8 cellular contexts compared by ENCODE assay signal in genomic region chr7:1175967-1176851, GRCh38. TPM values are rescaled to one million over a fixed set of nuclear protein-coding genes. Genes with fewer than 3 reads are reported as not detected.
A peak's percentile ranks its signal among the peaks of the same experiment; 100 is the strongest.
DNase-seq lines count a peak whose midpoint lies in the region; TF ChIP-seq lines count a peak whose summit lies in the region.

No MANE protein-coding gene starts in this region.

- peak overlapping the region; percentile 32 for H3K4me2 ChIP-seq in neuronal stem cell (ENCODE audit: insufficient read depth, low read length, poor library complexity, severe bottlenecking)

- peak overlapping the region; percentile 36 for H3K18ac ChIP-seq in neuronal stem cell (ENCODE audit: low read length)

- no peak overlapping the region for H2BK120ac ChIP-seq in neuronal stem cell (ENCODE audit: low read depth, low read length)

- H3K27me3 Mint-ChIP-seq in activated T-helper 1 cell treated with anti-CD3 and anti-CD28 coated beads, Interleukin-12 subunit alpha, Interleukin-12 subunit beta, Interleukin-2, Interleukin-4 antibody, amounts not matched to agents 30 ng/mL and 10 ng/mL and 1 ng/mL, durations not matched to agents 14 hours and 24 hours and 36 hours (ENCODE audit: insufficient read depth): peaks cover 11% of the 10 kb centered on the region

- no peaks in the 10 kb centered on the region for H3K9me3 Mint-ChIP-seq in activated T-helper 1 cell treated with anti-CD3 and anti-CD28 coated beads, Interleukin-12 subunit alpha, Interleukin-12 subunit beta, Interleukin-2, Interleukin-4 antibody, amounts not matched to agents 30 ng/mL and 10 ng/mL and 1 ng/mL, durations not matched to agents 14 hours and 24 hours and 36 hours

- H3K27ac ChIP-seq in neuronal stem cell (replicated peaks; ENCODE audit: low read length) (no peak overlapping the region), subcutaneous abdominal adipose tissue (ENCODE audit: low read depth, low read length) (no peak overlapping the region)

- peak overlapping the region; percentile 9 for H3K27ac Mint-ChIP-seq in activated T-helper 1 cell treated with anti-CD3 and anti-CD28 coated beads, Interleukin-12 subunit alpha, Interleukin-12 subunit beta, Interleukin-2, Interleukin-4 antibody, amounts not matched to agents 30 ng/mL and 10 ng/mL and 1 ng/mL, durations not matched to agents 14 hours and 24 hours and 36 hours

- intact Hi-C loops in activated T-helper 1 cell treated with anti-CD3 and anti-CD28 coated beads, Interleukin-12 subunit alpha, Interleukin-12 subunit beta, Interleukin-2, Interleukin-4 antibody, amounts not matched to agents 30 ng/mL and 10 ng/mL and 1 ng/mL, durations not matched to agents 14 hours and 24 hours and 36 hours (cut with micrococcal nuclease): loop anchor here (1.0 to 2.0 kb wide), 2 partner anchors 89 to 183 kb away; no protein-coding TSS in a partner anchor

- peak overlapping the region; percentile 59 for H3K23ac ChIP-seq in neuronal stem cell (ENCODE audit: low read depth, low read length, poor library complexity)

- no peaks in the 10 kb centered on the region for H3K36me3 Mint-ChIP-seq in activated T-helper 1 cell treated with anti-CD3 and anti-CD28 coated beads, Interleukin-12 subunit alpha, Interleukin-12 subunit beta, Interleukin-2, Interleukin-4 antibody, amounts not matched to agents 30 ng/mL and 10 ng/mL and 1 ng/mL, durations not matched to agents 14 hours and 24 hours and 36 hours (ENCODE audit: low read depth)

- no peak overlapping the region for H4K91ac ChIP-seq in neuronal stem cell (ENCODE audit: low read depth, low read length, poor library complexity)

- H3K4me1 ChIP-seq in neuronal stem cell (ENCODE audit: control insufficient read depth in 2 of 2, insufficient read depth in 1 of 2, low read depth in 1 of 2, low read length in 2 of 2) (peaks cover 0 to 2% of the 10 kb centered on the region in 2 donors), subcutaneous abdominal adipose tissue (ENCODE audit: control insufficient read depth in 5 of 5, insufficient read depth in 5 of 5, low read length in 5 of 5) (peaks cover 0 to 17% (median 13%) of the 10 kb centered on the region in 5 donors)

- H3K9me3 ChIP-seq in neuronal stem cell (replicated peaks in 1 of 2; ENCODE audit: control insufficient read depth in 2 of 2, insufficient read depth in 1 of 2, low read depth in 1 of 2, low read length in 2 of 2): peaks cover 0 to 8% of the 10 kb centered on the region in 2 donors
- peaks cover 0 to 5% (median 0%) of the 10 kb centered on the region in 5 donors for H3K9me3 ChIP-seq in subcutaneous abdominal adipose tissue (ENCODE audit: control insufficient read depth in 5 of 5, low read length in 5 of 5)

- TF ChIP-seq RAD21 in Ishikawa (IDR thresholded peaks at IDR 0.05; ENCODE audit: low read depth): peak; percentile 71

- no peak overlapping the region for H2BK12ac ChIP-seq in neuronal stem cell (ENCODE audit: low read length)

- peak overlapping the region; percentile 19 for H3K4me3 Mint-ChIP-seq in activated T-helper 1 cell treated with anti-CD3 and anti-CD28 coated beads, Interleukin-12 subunit alpha, Interleukin-12 subunit beta, Interleukin-2, Interleukin-4 antibody, amounts not matched to agents 30 ng/mL and 10 ng/mL and 1 ng/mL, durations not matched to agents 14 hours and 24 hours and 36 hours

- H3K9ac ChIP-seq in neuronal stem cell (ENCODE audit: low read depth, low read length, poor library complexity): peak overlapping the region; percentile 73
- H3K9ac ChIP-seq in subcutaneous abdominal adipose tissue (ENCODE audit: low read length in 5 of 5): peak overlapping the region in 3 of 5 donors; percentile 35 to 70 (median 57)

- H3K4ac ChIP-seq in neuronal stem cell (ENCODE audit: low read length): no peak overlapping the region

- no peak overlapping the region for H3K14ac ChIP-seq in neuronal stem cell (ENCODE audit: low read length)

- H3K4me3 ChIP-seq in neuronal stem cell (ENCODE audit: low read length in 2 of 2) (no peak overlapping the region), subcutaneous abdominal adipose tissue (ENCODE audit: low read depth in 1 of 5, low read length in 5 of 5) (peak overlapping the region; percentile 51 to 63 (median 60))

- WGBS in neuronal stem cell (ENCODE audit: extremely low coverage in 2 of 2, insufficient read length in 2 of 2, insufficient replicate concordance in 1 of 2), 2 donors: no CpG with 5 or more reads among the region's 44 CpGs

- TF ChIP-seq EP300 in Ishikawa (IDR thresholded peaks at IDR 0.05; ENCODE audit: borderline replicate concordance): no peak

- H4K8ac ChIP-seq in neuronal stem cell (ENCODE audit: low read depth, low read length): peak overlapping the region; percentile 100

- H2AK5ac ChIP-seq in neuronal stem cell (ENCODE audit: low read depth, low read length): no peak overlapping the region

- H3K27me3 ChIP-seq in neuronal stem cell (ENCODE audit: control insufficient read depth in 3 of 3, insufficient read depth in 3 of 3, low read depth in 1 of 3, low read length in 3 of 3) (no peaks in the 10 kb centered on the region), subcutaneous abdominal adipose tissue (ENCODE audit: control insufficient read depth in 5 of 5, insufficient read depth in 4 of 5, low read length in 5 of 5) (peaks cover 0 to 3% (median 0%) of the 10 kb centered on the region in 5 donors)

- peak; percentile 74 for DNase-seq in NCI-H1436 (lab: John Stamatoyannopoulos, UW)
- no peak for DNase-seq in NCI-H1436 treated with DMSO at 0.1 percent for 48 hours (lab: John Stamatoyannopoulos, UW)
- peak; percentile 76 for DNase-seq in RPMI7951 (ENCODE audit: low read depth)
- DNase-seq in activated T-helper 1 cell treated with anti-CD3 and anti-CD28 coated beads, Interleukin-12 subunit alpha, Interleukin-12 subunit beta, Interleukin-2, Interleukin-4 antibody, amounts not matched to agents 30 ng/mL and 10 ng/mL and 1 ng/mL, durations not matched to agents 14 hours and 24 hours and 36 hours (ENCODE audit: low spot score): peak; percentile 74
- peak; percentile 55 for DNase-seq in fibroblast of the conjunctiva (ENCODE audit: low read depth)
- DNase-seq in neuronal stem cell (ENCODE audit: low spot score): peak; percentile 80

- no peak overlapping the region for H2BK15ac ChIP-seq in neuronal stem cell (ENCODE audit: low read length)

- H3K4me1 Mint-ChIP-seq in activated T-helper 1 cell treated with anti-CD3 and anti-CD28 coated beads, Interleukin-12 subunit alpha, Interleukin-12 subunit beta, Interleukin-2, Interleukin-4 antibody, amounts not matched to agents 30 ng/mL and 10 ng/mL and 1 ng/mL, durations not matched to agents 14 hours and 24 hours and 36 hours (ENCODE audit: low read depth): peaks cover 12% of the 10 kb centered on the region

- H3K36me3 ChIP-seq in neuronal stem cell (replicated peaks in 1 of 2; ENCODE audit: control insufficient read depth in 2 of 2, insufficient read depth in 2 of 2, low read length in 2 of 2) (no peaks in the 10 kb centered on the region), subcutaneous abdominal adipose tissue (ENCODE audit: control insufficient read depth in 5 of 5, insufficient read depth in 5 of 5, low read length in 5 of 5) (no peaks in the 10 kb centered on the region)

- no peaks in the 10 kb centered on the region for H3K79me1 ChIP-seq in neuronal stem cell (ENCODE audit: low read depth, low read length)

- H2AFZ ChIP-seq in neuronal stem cell (ENCODE audit: low read length): peak overlapping the region; percentile 78

- H2BK5ac ChIP-seq in neuronal stem cell (ENCODE audit: low read length): no peak overlapping the region

TF ChIP-seq in Ishikawa, 13 proteins besides CTCF, POLR2A, EP300 and RAD21:
- no peak for TF ChIP-seq NFIC (IDR thresholded peaks at IDR 0.05)
- TF ChIP-seq ZBTB7A (IDR thresholded peaks at IDR 0.05; ENCODE audit: low read depth): peak; percentile 72
- peak; percentile 67; the same call in 1 of the 2 replicates for TF ChIP-seq EGR1 (IDR thresholded peaks at IDR 0.05)
- TF ChIP-seq TAF1 (IDR thresholded peaks at IDR 0.05; ENCODE audit: low read depth): peak; percentile 44; the same call in 1 of the 2 replicates
- peak; percentile 42; the same call in 1 of the 2 replicates for TF ChIP-seq YY1 (IDR thresholded peaks at IDR 0.05; ENCODE audit: low read depth)
- peak; percentile 64 for TF ChIP-seq MAX (IDR thresholded peaks at IDR 0.05)
- TF ChIP-seq CREB1 (IDR thresholded peaks at IDR 0.05; ENCODE audit: low read depth): no peak

RNA-seq across cellular contexts. Expression of gene ZFAND2A, which starts 16.2 kb away (rescaled TPM):
- 33.0 and 34.9 TPM in 2 replicates for total RNA-seq in RPMI7951 (2014; rRNA removed; shearing (Covaris generic))
- total RNA-seq in activated T-helper 1 cell treated with anti-CD3 and anti-CD28 coated beads, Interleukin-12 subunit alpha, Interleukin-12 subunit beta, Interleukin-2, Interleukin-4 antibody, amounts not matched to agents 30 ng/mL and 10 ng/mL and 1 ng/mL, durations not matched to agents 14 hours and 24 hours and 36 hours: 21.2 and 21.9 TPM in 2 replicates
- polyA plus RNA-seq in neuronal stem cell (2013, experiment 1 of 2): 9.5 TPM
- polyA plus RNA-seq in neuronal stem cell (2013, experiment 2 of 2): 8.7 TPM

RNA-seq across cellular contexts. Expression of gene UNCX, which starts 56.5 kb away (rescaled TPM):
- not detected in 2 replicates for total RNA-seq in RPMI7951 (2014; rRNA removed; shearing (Covaris generic))
- total RNA-seq in activated T-helper 1 cell treated with anti-CD3 and anti-CD28 coated beads, Interleukin-12 subunit alpha, Interleukin-12 subunit beta, Interleukin-2, Interleukin-4 antibody, amounts not matched to agents 30 ng/mL and 10 ng/mL and 1 ng/mL, durations not matched to agents 14 hours and 24 hours and 36 hours: not detected in 2 replicates
- 0.01 TPM for polyA plus RNA-seq in neuronal stem cell (2013, experiment 1 of 2)
- polyA plus RNA-seq in neuronal stem cell (2013, experiment 2 of 2): 0.01 TPM

Comparison
In these comparisons a context has a peak if more than half of its experiments do, and no peak if none do; other contexts are left out.
1. H3K4me3 ChIP-seq: peak in subcutaneous abdominal adipose tissue (5 of 5); none in neuronal stem cell (0 of 2).